Comparison of ENCODE assay signal across 8 cellular contexts in the genomic region with DNA sequence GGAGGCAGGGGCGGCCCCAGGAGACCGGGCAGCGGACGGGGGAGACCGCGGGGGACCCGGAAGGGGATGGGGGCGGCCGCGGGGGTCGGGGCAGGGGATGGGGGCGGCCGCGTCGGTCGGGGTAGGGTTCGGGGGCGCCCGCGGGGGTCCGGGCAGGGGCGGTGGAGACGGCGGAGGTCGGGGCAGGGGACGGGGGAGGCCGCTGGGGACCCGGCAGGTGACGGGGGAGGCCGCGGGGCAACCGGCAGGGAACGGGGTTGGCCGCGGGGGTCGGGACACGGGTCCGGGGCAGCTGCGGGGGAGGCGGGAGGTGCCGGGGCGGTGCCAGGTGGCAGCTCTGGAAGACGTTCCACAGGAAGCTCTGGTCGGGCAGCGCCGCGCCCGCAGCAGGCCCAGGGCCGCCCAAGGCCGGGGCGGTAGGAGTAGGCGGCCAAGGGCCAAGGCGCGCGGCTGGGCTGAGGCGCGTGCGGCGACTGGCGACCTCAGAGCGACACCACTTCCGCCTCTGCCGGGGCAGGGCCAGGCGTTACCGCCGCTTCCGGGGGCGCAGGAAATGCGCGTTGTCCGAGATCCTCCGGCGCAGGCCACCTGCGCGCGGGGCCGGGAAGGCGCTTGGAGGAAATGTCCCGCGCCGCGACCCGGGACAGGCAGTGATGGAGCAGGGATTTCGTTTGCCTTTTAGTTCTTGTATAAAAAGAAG. TPM values are rescaled to one million over a fixed set of nuclear protein-coding genes. Genes with fewer than 3 reads are reported as not detected.
DNase-seq lines count a peak whose midpoint lies in the region; TF ChIP-seq lines count a peak whose summit lies in the region.
"Not testable (repeated sequence)": the region's sequence is repeated elsewhere in the genome, so short reads cannot be mapped to it uniquely, and the experiment has no call there.

No MANE protein-coding gene starts in this region.

- H3K27me3 ChIP-seq in H9 (ENCODE audit: insufficient read depth, low read length); rectal smooth muscle tissue (ENCODE audit: control insufficient read depth, insufficient read depth, low read length); tibial artery: not testable (repeated sequence)

- H3K18ac ChIP-seq in H9 (ENCODE audit: insufficient read length, low read depth, low read length): not testable (repeated sequence)

- H2BK20ac ChIP-seq in H9 (ENCODE audit: low read depth, low read length, poor library complexity, severe bottlenecking): not testable (repeated sequence)

- not testable (repeated sequence) for H3K4me1 Mint-ChIP-seq in H9
- H3K4me1 Mint-ChIP-seq in activated CD4-positive, alpha-beta T cell treated with anti-CD3 and anti-CD28 coated beads, Interleukin-2, amount 10 ng/mL, durations not matched to agents 7 days and 5 days: peaks cover 39% of the 10 kb centered on the region

- intact Hi-C loops in tibial artery (cut with DNase I; ENCODE audit: low total_unique reads): not testable (repeated sequence)

- CTCF ChIA-PET in activated CD4-positive, alpha-beta T cell treated with anti-CD3 and anti-CD28 coated beads, Interleukin-2, amount 10 ng/mL, durations not matched to agents 7 days and 5 days (lab: Charles Lee): not testable (repeated sequence)

- H2BK120ac ChIP-seq in H9 (ENCODE audit: low read depth, low read length, poor library complexity, severe bottlenecking): not testable (repeated sequence)

- H3K36me3 ChIP-seq in rectal smooth muscle tissue (ENCODE audit: control insufficient read depth, insufficient read depth, low read length); tibial artery: not testable (repeated sequence)

- not testable (repeated sequence) for H2AFZ ChIP-seq in H9 (ENCODE audit: low read length)

- not testable (repeated sequence) for H3K23ac ChIP-seq in H9 (ENCODE audit: insufficient read length, low read depth, low read length)

- TF ChIP-seq CTCF in GM13976 (IDR thresholded peaks at IDR 0.05; ENCODE audit: borderline replicate concordance, control extremely low read depth, extremely low read depth, insufficient read depth, missing control alignments); H9 (conservative IDR thresholded peaks at IDR 0.05); tibial artery (IDR thresholded peaks at IDR 0.05): not testable (repeated sequence)

- H3K56ac ChIP-seq in H9 (ENCODE audit: insufficient read length, low read depth, low read length): not testable (repeated sequence)

- H3K9me3 ChIP-seq in H9 (ENCODE audit: control insufficient read depth, low read depth, low read length); tibial artery: not testable (repeated sequence)

- not testable (repeated sequence) for H4K8ac ChIP-seq in H9 (replicated peaks; ENCODE audit: insufficient read length, low read depth, low read length)

- H3K27ac ChIP-seq in H9 (ENCODE audit: insufficient read length, low read depth, low read length); rectal smooth muscle tissue (ENCODE audit: low read depth, low read length): not testable (repeated sequence)
- peak overlapping the region; percentile 63 to 70 for H3K27ac ChIP-seq in tibial artery

- not testable (repeated sequence) for H3K79me1 ChIP-seq in H9 (ENCODE audit: insufficient read depth, low read depth, low read length, poor library complexity, severe bottlenecking)

- H2BK12ac ChIP-seq in H9 (ENCODE audit: insufficient read length, low read depth, low read length): not testable (repeated sequence)

- in situ Hi-C loops in GM13976 (cut with MboI; ENCODE audit: low sequenced_read_pairs, unreplicated experiment): not testable (repeated sequence)

- POLR2A ChIA-PET in activated CD4-positive, alpha-beta T cell treated with anti-CD3 and anti-CD28 coated beads, Interleukin-2, amount 10 ng/mL, durations not matched to agents 7 days and 5 days (lab: Charles Lee): not testable (repeated sequence)

- H3K27ac Mint-ChIP-seq in H9: peak overlapping the region in 1 of 3 experiments; percentile 92; a peak in 2 of 7 replicates
- peak overlapping the region; percentile 91 for H3K27ac Mint-ChIP-seq in activated CD4-positive, alpha-beta T cell treated with anti-CD3 and anti-CD28 coated beads, Interleukin-2, amount 10 ng/mL, durations not matched to agents 7 days and 5 days

- H3K27me3 Mint-ChIP-seq in H9 (ENCODE audit: low read depth): peaks cover 10% of the 10 kb centered on the region
- H3K27me3 Mint-ChIP-seq in activated CD4-positive, alpha-beta T cell treated with anti-CD3 and anti-CD28 coated beads, Interleukin-2, amount 10 ng/mL, durations not matched to agents 7 days and 5 days: not testable (repeated sequence)

- no CpG with 5 or more reads among the region's 84 CpGs for WGBS in H9 (ENCODE audit: extremely low coverage, insufficient read length, low lambda C conversion rate)

- DNase-seq in GM13976 (ENCODE audit: low spot score): peak; percentile 91
- peak; percentile 84 for DNase-seq in H9
- peak; percentile 18 for DNase-seq in HuH-7.5 (ENCODE audit: low spot score)
- peak; percentile 84 for DNase-seq in activated CD4-positive, alpha-beta T cell treated with anti-CD3 and anti-CD28 coated beads, Interleukin-2, amount 10 ng/mL, durations not matched to agents 7 days and 5 days
- peak; percentile 71 for DNase-seq in central memory CD4-positive, alpha-beta T cell
- peak; percentile 71 to 90 for DNase-seq in tibial artery

- peak overlapping the region; percentile 8 for H3K4me3 ChIP-seq in iPS-11a (ENCODE audit: low read depth, low read length)
- H3K4me3 ChIP-seq in rectal smooth muscle tissue (ENCODE audit: low read length): peak overlapping the region; percentile 27
- peak overlapping the region; percentile 55 to 56 for H3K4me3 ChIP-seq in tibial artery

- H2BK15ac ChIP-seq in H9 (ENCODE audit: low read depth, low read length): not testable (repeated sequence)

- H3K9ac ChIP-seq in H9 (ENCODE audit: extremely low read depth, insufficient read length, low read length); rectal smooth muscle tissue (ENCODE audit: low read length): not testable (repeated sequence)

- H3K9me3 Mint-ChIP-seq in H9; activated CD4-positive, alpha-beta T cell treated with anti-CD3 and anti-CD28 coated beads, Interleukin-2, amount 10 ng/mL, durations not matched to agents 7 days and 5 days: not testable (repeated sequence)

- not testable (repeated sequence) for H3K23me2 ChIP-seq in H9 (ENCODE audit: insufficient read length, low read depth, low read length, poor library complexity, severe bottlenecking)

- H3K4me3 Mint-ChIP-seq in H9: peak overlapping the region; percentile 83 to 88
- H3K4me3 Mint-ChIP-seq in activated CD4-positive, alpha-beta T cell treated with anti-CD3 and anti-CD28 coated beads, Interleukin-2, amount 10 ng/mL, durations not matched to agents 7 days and 5 days: peak overlapping the region; percentile 80

- not testable (repeated sequence) for H4K5ac ChIP-seq in H9 (ENCODE audit: insufficient read length, low read depth, low read length)

- H3T11ph ChIP-seq in H9 (ENCODE audit: low read length): not testable (repeated sequence)

- H4K91ac ChIP-seq in H9 (ENCODE audit: insufficient read length, low read depth, low read length): not testable (repeated sequence)

- not testable (repeated sequence) for H2AK5ac ChIP-seq in H9 (ENCODE audit: insufficient read length, low read length)

- not testable (repeated sequence) for H3K4ac ChIP-seq in H9 (ENCODE audit: low read depth, low read length)

- H3K4me1 ChIP-seq in H9 (ENCODE audit: insufficient read depth, low read length); rectal smooth muscle tissue (ENCODE audit: control insufficient read depth, insufficient read depth, low read length); tibial artery: not testable (repeated sequence)

- H3K14ac ChIP-seq in H9 (ENCODE audit: insufficient read depth, low read length): not testable (repeated sequence)

- H3K4me2 ChIP-seq in H9 (ENCODE audit: insufficient read depth, insufficient read length, low read length): not testable (repeated sequence)

- not testable (repeated sequence) for H2BK5ac ChIP-seq in H9 (ENCODE audit: insufficient read length, low read length)

- peaks cover 4 to 11% (median 9%) of the 10 kb centered on the region in 3 experiments; a peak in 6 of 7 replicates for H3K36me3 Mint-ChIP-seq in H9 (ENCODE audit: insufficient read depth in 1 of 3, low read depth in 3 of 3)
- peaks cover 11% of the 10 kb centered on the region for H3K36me3 Mint-ChIP-seq in activated CD4-positive, alpha-beta T cell treated with anti-CD3 and anti-CD28 coated beads, Interleukin-2, amount 10 ng/mL, durations not matched to agents 7 days and 5 days (ENCODE audit: low read depth)

- not testable (repeated sequence) for H4K20me1 ChIP-seq in H9 (ENCODE audit: control insufficient read depth, insufficient read depth, insufficient read length)

- H3K79me2 ChIP-seq in H9 (ENCODE audit: insufficient read depth, low read length): not testable (repeated sequence)

RNA-seq across cellular contexts. Expression of a gene that starts 45.9 kb away (rescaled TPM):
- 34.5 and 35.3 TPM in 2 replicates for total RNA-seq in H9 (2021)
- total RNA-seq in activated CD4-positive, alpha-beta T cell treated with anti-CD3 and anti-CD28 coated beads, Interleukin-2, amount 10 ng/mL, durations not matched to agents 7 days and 5 days: 100 to 1,000 TPM; 121 to 136 TPM

Comparison
In these comparisons a context has a peak if more than half of its experiments do, and no peak if none do; other contexts are left out.
1. DNase-seq: peak in every context shown above with its lines; median percentile 91 in GM13976; 84 in H9; 84 in activated CD4-positive, alpha-beta T cell treated with anti-CD3 and anti-CD28 coated beads, Interleukin-2, amount 10 ng/mL, durations not matched to agents 7 days and 5 days; 80 in tibial artery; 71 in central memory CD4-positive, alpha-beta T cell; 18 in HuH-7.5.